In the genomic region with DNA sequence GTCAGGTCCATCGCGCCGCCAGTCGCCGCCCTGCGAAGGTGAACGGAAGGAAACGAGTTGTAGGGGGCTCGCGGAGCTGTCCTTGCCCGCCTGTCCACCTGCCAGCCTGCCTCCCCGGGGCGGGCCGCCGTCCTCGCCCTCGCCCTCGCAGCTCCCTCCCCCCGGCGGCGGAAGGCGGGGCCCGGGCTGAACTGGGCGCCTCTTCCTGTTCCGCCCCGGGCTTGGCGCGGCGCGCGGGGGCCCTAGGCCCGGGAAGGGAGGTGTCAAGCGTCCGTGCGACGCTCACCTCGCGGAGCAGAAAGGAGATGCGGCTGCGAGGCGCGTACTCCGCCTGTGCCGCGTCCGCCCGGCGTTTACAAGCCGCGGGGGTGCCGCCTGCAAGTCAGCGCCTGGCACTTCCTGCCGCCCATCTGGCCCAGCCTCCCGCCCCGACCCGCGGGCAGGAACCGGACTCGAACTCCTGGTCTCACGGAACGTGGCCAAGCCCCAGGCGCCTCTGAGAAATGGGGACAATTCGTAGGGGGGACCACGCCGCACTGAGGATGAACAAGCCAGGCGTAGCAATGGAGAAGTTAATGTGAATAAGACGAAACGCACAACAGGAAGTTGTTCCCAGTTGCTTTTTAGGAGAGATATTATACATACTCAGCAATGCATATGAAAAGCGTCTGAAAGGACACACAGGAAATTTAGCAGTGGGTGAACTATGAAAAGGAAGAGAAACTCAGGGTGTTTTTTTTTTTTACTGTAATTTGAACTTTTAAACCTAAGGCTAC, we compare ENCODE assay signal across 1 cellular context.
A peak's percentile ranks its signal among the peaks of the same experiment; 100 is the strongest.
TF ChIP-seq lines count a peak whose summit lies in the region.

Gene CNPPD1 (minus strand): TSS at position 108 of the 776 bp plus-strand sequence. CDS start 97 bp downstream, at position 11.

TF ChIP-seq in K562, 482 proteins besides CTCF, POLR2A, EP300 and RAD21 (continued from another document and continues in another):
- 0 out of 2 replicates have a peak, but pooled peaks have one; percentile 60 for TF ChIP-seq HOMEZ (CRISPR knock-in tag; IDR thresholded peaks at IDR 0.05)
- TF ChIP-seq ATF1 (CRISPR knock-in tag; IDR thresholded peaks at IDR 0.05), result no peak
- TF ChIP-seq ATF1 (tag; IDR thresholded peaks at IDR 0.05), result peak; percentile 53
- TF ChIP-seq GABPA (tag; conservative IDR thresholded peaks at IDR 0.05; ENCODE audit: low read depth), result peak; percentile 90
- TF ChIP-seq JUN (IDR thresholded peaks at IDR 0.05; ENCODE audit: borderline replicate concordance, low read depth, low read length), result no peak
- TF ChIP-seq JUN (CRISPR knock-in tag; IDR thresholded peaks at IDR 0.05; ENCODE audit: borderline replicate concordance), result no peak
- no peak for TF ChIP-seq HEY1 (CRISPR knock-in tag; IDR thresholded peaks at IDR 0.05; ENCODE audit: borderline replicate concordance)
- TF ChIP-seq SOX6 (IDR thresholded peaks at IDR 0.05), result peak; percentile 45; the same call in 1 of the 2 replicates
- TF ChIP-seq GMEB1 (CRISPR knock-in tag; IDR thresholded peaks at IDR 0.05), result peak; percentile 70; the same call in 1 of the 2 replicates
- no peak for TF ChIP-seq PREB (CRISPR knock-in tag; IDR thresholded peaks at IDR 0.05)
- TF ChIP-seq ZNF717 (CRISPR knock-in tag; IDR thresholded peaks at IDR 0.05), result no peak
- TF ChIP-seq, protein P1, sequence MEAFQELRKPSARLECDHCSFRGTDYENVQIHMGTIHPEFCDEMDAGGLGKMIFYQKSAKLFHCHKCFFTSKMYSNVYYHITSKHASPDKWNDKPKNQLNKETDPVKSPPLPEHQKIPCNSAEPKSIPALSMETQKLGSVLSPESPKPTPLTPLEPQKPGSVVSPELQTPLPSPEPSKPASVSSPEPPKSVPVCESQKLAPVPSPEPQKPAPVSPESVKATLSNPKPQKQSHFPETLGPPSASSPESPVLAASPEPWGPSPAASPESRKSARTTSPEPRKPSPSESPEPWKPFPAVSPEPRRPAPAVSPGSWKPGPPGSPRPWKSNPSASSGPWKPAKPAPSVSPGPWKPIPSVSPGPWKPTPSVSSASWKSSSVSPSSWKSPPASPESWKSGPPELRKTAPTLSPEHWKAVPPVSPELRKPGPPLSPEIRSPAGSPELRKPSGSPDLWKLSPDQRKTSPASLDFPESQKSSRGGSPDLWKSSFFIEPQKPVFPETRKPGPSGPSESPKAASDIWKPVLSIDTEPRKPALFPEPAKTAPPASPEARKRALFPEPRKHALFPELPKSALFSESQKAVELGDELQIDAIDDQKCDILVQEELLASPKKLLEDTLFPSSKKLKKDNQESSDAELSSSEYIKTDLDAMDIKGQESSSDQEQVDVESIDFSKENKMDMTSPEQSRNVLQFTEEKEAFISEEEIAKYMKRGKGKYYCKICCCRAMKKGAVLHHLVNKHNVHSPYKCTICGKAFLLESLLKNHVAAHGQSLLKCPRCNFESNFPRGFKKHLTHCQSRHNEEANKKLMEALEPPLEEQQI (IDR thresholded peaks at IDR 0.05), result no peak
- TF ChIP-seq, protein P2, sequence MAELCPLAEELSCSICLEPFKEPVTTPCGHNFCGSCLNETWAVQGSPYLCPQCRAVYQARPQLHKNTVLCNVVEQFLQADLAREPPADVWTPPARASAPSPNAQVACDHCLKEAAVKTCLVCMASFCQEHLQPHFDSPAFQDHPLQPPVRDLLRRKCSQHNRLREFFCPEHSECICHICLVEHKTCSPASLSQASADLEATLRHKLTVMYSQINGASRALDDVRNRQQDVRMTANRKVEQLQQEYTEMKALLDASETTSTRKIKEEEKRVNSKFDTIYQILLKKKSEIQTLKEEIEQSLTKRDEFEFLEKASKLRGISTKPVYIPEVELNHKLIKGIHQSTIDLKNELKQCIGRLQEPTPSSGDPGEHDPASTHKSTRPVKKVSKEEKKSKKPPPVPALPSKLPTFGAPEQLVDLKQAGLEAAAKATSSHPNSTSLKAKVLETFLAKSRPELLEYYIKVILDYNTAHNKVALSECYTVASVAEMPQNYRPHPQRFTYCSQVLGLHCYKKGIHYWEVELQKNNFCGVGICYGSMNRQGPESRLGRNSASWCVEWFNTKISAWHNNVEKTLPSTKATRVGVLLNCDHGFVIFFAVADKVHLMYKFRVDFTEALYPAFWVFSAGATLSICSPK (IDR thresholded peaks at IDR 0.05; ENCODE audit: borderline replicate concordance), result no peak
- peak; percentile 96 for TF ChIP-seq HNRNPL (IDR thresholded peaks at IDR 0.05; ENCODE audit: low read depth, low read length)
- no peak; the same call in 1 of the 2 replicates for TF ChIP-seq POLR2H (tag; IDR thresholded peaks at IDR 0.05; ENCODE audit: low read depth)
- no peak for TF ChIP-seq ETV6 (IDR thresholded peaks at IDR 0.05; ENCODE audit: borderline replicate concordance in 1 of 2, low read depth in 2 of 2, low read length in 1 of 2)
- no peak for TF ChIP-seq ETV6 (CRISPR knock-in tag; IDR thresholded peaks at IDR 0.05; ENCODE audit: borderline replicate concordance)
- no peak for TF ChIP-seq TAF9B (IDR thresholded peaks at IDR 0.05; ENCODE audit: partially characterized antibody)
- TF ChIP-seq TAF7 (tag; IDR thresholded peaks at IDR 0.05), result no peak
- TF ChIP-seq HINFP (tag; conservative IDR thresholded peaks at IDR 0.05; ENCODE audit: low read depth), result no peak
- peak; percentile 54 for TF ChIP-seq CREM (IDR thresholded peaks at IDR 0.05; ENCODE audit: low read depth)
- TF ChIP-seq RFX5 (IDR thresholded peaks at IDR 0.05; ENCODE audit: low read depth, low read length), result no peak
- TF ChIP-seq ZNF609 (CRISPR knock-in tag; IDR thresholded peaks at IDR 0.05; ENCODE audit: borderline replicate concordance), result 0 out of 2 replicates have a peak, but pooled peaks have one; percentile 55
- no peak for TF ChIP-seq RHOXF2B (CRISPR knock-in tag; conservative IDR thresholded peaks at IDR 0.05)
- no peak for TF ChIP-seq SMARCC2 (IDR thresholded peaks at IDR 0.05; ENCODE audit: low read depth)
- no peak for TF ChIP-seq SP2 (IDR thresholded peaks at IDR 0.05; ENCODE audit: extremely low read depth, low read depth, low read length, poor library complexity, severe bottlenecking)
- peak; percentile 83; the same call in 1 of the 2 replicates for TF ChIP-seq RB1 (IDR thresholded peaks at IDR 0.05; ENCODE audit: low read depth)
- TF ChIP-seq RBFOX2 (IDR thresholded peaks at IDR 0.05; ENCODE audit: low read depth, low read length), result peak; percentile 88
- peak; percentile 49; the same call in 1 of the 2 replicates for TF ChIP-seq MYC (IDR thresholded peaks at IDR 0.05; ENCODE audit: low read depth, low read length)
- TF ChIP-seq MYC (CRISPR knock-in tag; IDR thresholded peaks at IDR 0.05; ENCODE audit: borderline replicate concordance, low read depth), result no peak
- TF ChIP-seq TAL1 (IDR thresholded peaks at IDR 0.05), result no peak
- no peak for TF ChIP-seq ZBED1 (IDR thresholded peaks at IDR 0.05)
- no peak for TF ChIP-seq MLX (CRISPR knock-in tag; conservative IDR thresholded peaks at IDR 0.05)
- TF ChIP-seq BCL6 (CRISPR knock-in tag; IDR thresholded peaks at IDR 0.05), result no peak
- TF ChIP-seq, protein P3, sequence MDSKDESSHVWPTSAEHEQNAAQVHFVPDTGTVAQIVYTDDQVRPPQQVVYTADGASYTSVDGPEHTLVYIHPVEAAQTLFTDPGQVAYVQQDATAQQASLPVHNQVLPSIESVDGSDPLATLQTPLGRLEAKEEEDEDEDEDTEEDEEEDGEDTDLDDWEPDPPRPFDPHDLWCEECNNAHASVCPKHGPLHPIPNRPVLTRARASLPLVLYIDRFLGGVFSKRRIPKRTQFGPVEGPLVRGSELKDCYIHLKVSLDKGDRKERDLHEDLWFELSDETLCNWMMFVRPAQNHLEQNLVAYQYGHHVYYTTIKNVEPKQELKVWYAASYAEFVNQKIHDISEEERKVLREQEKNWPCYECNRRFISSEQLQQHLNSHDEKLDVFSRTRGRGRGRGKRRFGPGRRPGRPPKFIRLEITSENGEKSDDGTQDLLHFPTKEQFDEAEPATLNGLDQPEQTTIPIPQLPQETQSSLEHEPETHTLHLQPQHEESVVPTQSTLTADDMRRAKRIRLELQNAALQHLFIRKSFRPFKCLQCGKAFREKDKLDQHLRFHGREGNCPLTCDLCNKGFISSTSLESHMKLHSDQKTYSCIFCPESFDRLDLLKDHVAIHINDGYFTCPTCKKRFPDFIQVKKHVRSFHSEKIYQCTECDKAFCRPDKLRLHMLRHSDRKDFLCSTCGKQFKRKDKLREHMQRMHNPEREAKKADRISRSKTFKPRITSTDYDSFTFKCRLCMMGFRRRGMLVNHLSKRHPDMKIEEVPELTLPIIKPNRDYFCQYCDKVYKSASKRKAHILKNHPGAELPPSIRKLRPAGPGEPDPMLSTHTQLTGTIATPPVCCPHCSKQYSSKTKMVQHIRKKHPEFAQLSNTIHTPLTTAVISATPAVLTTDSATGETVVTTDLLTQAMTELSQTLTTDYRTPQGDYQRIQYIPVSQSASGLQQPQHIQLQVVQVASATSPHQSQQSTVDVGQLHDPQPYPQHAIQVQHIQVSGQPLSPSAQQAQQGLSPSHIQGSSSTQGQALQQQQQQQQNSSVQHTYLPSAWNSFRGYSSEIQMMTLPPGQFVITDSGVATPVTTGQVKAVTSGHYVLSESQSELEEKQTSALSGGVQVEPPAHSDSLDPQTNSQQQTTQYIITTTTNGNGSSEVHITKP (IDR thresholded peaks at IDR 0.05; ENCODE audit: partially characterized antibody), result peak; percentile 4
- no peak for TF ChIP-seq ADNP (tag; IDR thresholded peaks at IDR 0.05)
- no peak; a peak in 1 of 4 replicates for TF ChIP-seq HDAC1 (IDR thresholded peaks at IDR 0.05)
